ENCODE assay signal across 20 cellular contexts in the genomic region with DNA sequence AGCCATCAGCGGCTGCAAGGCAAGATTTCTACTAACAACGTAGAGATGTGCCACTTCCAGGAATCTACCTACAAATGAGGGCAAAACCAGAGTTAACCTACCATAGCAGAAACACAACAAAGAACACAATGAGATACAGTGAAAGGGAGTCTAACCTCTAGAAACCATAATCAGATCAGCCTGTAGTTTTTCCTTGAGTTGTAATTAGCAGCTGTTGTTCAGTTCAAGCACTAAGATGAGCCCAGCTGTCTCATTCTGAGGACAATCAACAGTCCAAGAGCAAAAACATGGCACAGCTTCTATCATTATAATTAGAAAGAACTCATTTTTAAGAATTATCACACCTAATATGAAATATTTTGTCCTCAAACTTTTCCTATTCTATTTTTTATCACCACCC.
"Had no signal": no experiment of that assay in that cellular context is flagged by ENCODE, and none has a peak within 500 bp of the region (broad histone marks: within the 10 kb centered on the region; RNA-seq: fewer than 3 reads in every experiment).

No MANE protein-coding gene starts in this region.

- H3K36me3 Mint-ChIP-seq: activated naive CD8-positive, alpha-beta T cell had no signal

- H3K27ac ChIP-seq: esophagus squamous epithelium, gastrocnemius medialis, upper lobe of right lung had no signal

- H3K4me3 Mint-ChIP-seq: activated naive CD8-positive, alpha-beta T cell; activated T-cell treated with anti-CD3 and anti-CD28 coated beads, Interleukin-2, amount 50 U/mL, for 4 hours; endodermal cell; neural crest cell; WTC11 had no signal

- H3K27me3 ChIP-seq: esophagus squamous epithelium, gastrocnemius medialis, heart left ventricle, upper lobe of right lung had no signal

- ATAC-seq: activated T-cell treated with anti-CD3 and anti-CD28 coated beads, Interleukin-2, amount 50 U/mL, for 4 hours; gastrocnemius medialis; heart left ventricle; stimulated activated naive CD8-positive, alpha-beta T cell treated with anti-CD3 and anti-CD28 coated beads, Interleukin-15, Interleukin-2, amounts not matched to agents 100 U/mL and 50 U/mL, for 24 hours; upper lobe of right lung; WTC11 had no signal

- H3K36me3 ChIP-seq: esophagus squamous epithelium, gastrocnemius medialis, heart left ventricle, upper lobe of right lung had no signal

- H3K4me1 ChIP-seq: esophagus squamous epithelium, upper lobe of right lung had no signal

- H3K4me3 ChIP-seq: esophagus squamous epithelium, gastrocnemius medialis, heart left ventricle, upper lobe of right lung had no signal

- H3K27ac Mint-ChIP-seq: activated naive CD8-positive, alpha-beta T cell; activated T-helper 2 cell treated with anti-CD3 and anti-CD28 coated beads, Interferon-gamma antibody, Interleukin-2, Interleukin-4, amounts not matched to agents 10 μg/mL and 5 μg/mL and 100 μg/mL, durations not matched to agents 14 hours and 24 hours and 36 hours; endodermal cell; WTC11 had no signal

- DNase-seq: activated CD8-positive, alpha-beta memory T cell treated with anti-CD3 and anti-CD28 coated beads for 24 hours; activated CD8-positive, alpha-beta memory T cell treated with anti-CD3 and anti-CD28 coated beads, Interleukin-2, amount 50 U/mL, for 4 hours; activated naive CD4-positive, alpha-beta T cell; activated T-cell treated with anti-CD3 and anti-CD28 coated beads, Interleukin-2, amount 50 U/mL, for 4 hours; cerebellar nuclear complex; cortex of kidney; endodermal cell; esophagus squamous epithelium; gastrocnemius medialis; heart left ventricle; posterior cingulate gyrus; stimulated activated CD4-positive, alpha-beta T cell treated with anti-CD3 and anti-CD28 coated beads, Interleukin-4, amount 100 ng/mL, for 4 hours; stimulated activated naive CD8-positive, alpha-beta T cell treated with anti-CD3 and anti-CD28 coated beads, Interleukin-15, Interleukin-2, amounts not matched to agents 100 U/mL and 50 U/mL, for 24 hours; T-helper 1 cell; T-helper 9 cell; upper lobe of right lung had no signal

- H3K9me3 ChIP-seq: esophagus squamous epithelium, gastrocnemius medialis, heart left ventricle, upper lobe of right lung had no signal

- H3K9me3 Mint-ChIP-seq: activated T-helper 2 cell treated with anti-CD3 and anti-CD28 coated beads, Interferon-gamma antibody, Interleukin-2, Interleukin-4, amounts not matched to agents 10 μg/mL and 5 μg/mL and 100 μg/mL, durations not matched to agents 14 hours and 24 hours and 36 hours; endodermal cell; neural crest cell; WTC11 had no signal
